ENCODE assay signal across 8 cellular contexts in the genomic region with DNA sequence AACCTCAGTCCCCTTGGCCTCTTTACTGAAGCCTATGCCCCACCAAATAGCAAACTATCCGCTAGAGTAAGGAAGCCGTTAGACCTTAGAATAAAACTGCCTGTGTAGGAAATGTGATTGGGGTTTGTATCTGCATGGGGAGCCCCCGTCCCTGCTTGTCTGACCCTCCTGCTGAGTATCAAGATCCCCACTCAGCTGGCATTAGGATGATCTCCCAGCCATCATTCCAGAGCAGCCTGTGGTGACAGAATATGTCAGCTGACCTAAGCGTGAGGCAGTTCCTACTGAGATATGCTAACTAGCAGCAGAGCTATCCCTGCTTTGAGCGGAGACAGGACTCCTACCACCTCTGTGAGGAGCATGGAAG. TPM values are rescaled to one million over a fixed set of nuclear protein-coding genes. Genes with fewer than 3 reads are reported as not detected.
A peak's percentile ranks its signal among the peaks of the same experiment; 100 is the strongest.
DNase-seq lines count a peak whose midpoint lies in the region; ATAC-seq and TF ChIP-seq lines count a peak whose summit lies in the region.

No MANE protein-coding gene starts in this region.

- H3K36me3 ChIP-seq in BLaER1 treated with 17β-estradiol and CSF1 and Interleukin-3, amounts not matched to agents 10 nM and 100 nM = peaks cover 9 to 37% (median 23%) of the 10 kb centered on the region in 11 experiments; a peak in 21 of 22 replicates
- peaks cover 25% of the 10 kb centered on the region; the same call in 1 of the 2 replicates for H3K36me3 ChIP-seq in KOPT-K1 (ENCODE audit: insufficient read depth, low read length)
- H3K36me3 ChIP-seq in esophagus squamous epithelium = peaks cover 0 to 23% (median 3%) of the 10 kb centered on the region in 3 donors
- peaks cover 0 to 20% (median 14%) of the 10 kb centered on the region in 3 donors for H3K36me3 ChIP-seq in tibial artery

- H3K4me2 ChIP-seq in BLaER1 treated with 17β-estradiol and CSF1 and Interleukin-3, amounts not matched to agents 10 nM and 100 nM = peak overlapping the region; percentile 81 to 100 (median 88)

- no peak for TF ChIP-seq POLR2A in esophagus squamous epithelium (IDR thresholded peaks at IDR 0.05)

- no peaks in the 10 kb centered on the region for H3K9me3 Mint-ChIP-seq in activated CD8-positive, alpha-beta T cell treated with anti-CD3 and anti-CD28 coated beads, Interleukin-2, amount 10 ng/mL, durations not matched to agents 7 days and 5 days (ENCODE audit: insufficient read depth)

- H3K27me3 ChIP-seq in BLaER1 treated with 17β-estradiol and CSF1 and Interleukin-3, amounts not matched to agents 10 nM and 100 nM = no peaks in the 10 kb centered on the region
- H3K27me3 ChIP-seq in esophagus squamous epithelium = no peaks in the 10 kb centered on the region
- no peaks in the 10 kb centered on the region for H3K27me3 ChIP-seq in mononuclear cell (ENCODE audit: insufficient read depth, low read length)
- H3K27me3 ChIP-seq in tibial artery = no peaks in the 10 kb centered on the region

- peaks cover 35 to 66% (median 47%) of the 10 kb centered on the region in 10 experiments for H3K4me1 ChIP-seq in BLaER1 treated with 17β-estradiol and CSF1 and Interleukin-3, amounts not matched to agents 10 nM and 100 nM
- H3K4me1 ChIP-seq in esophagus squamous epithelium (peaks cover 8 to 42% (median 15%) of the 10 kb centered on the region in 3 donors), mononuclear cell (ENCODE audit: insufficient read depth, low read length) (peaks cover 27% of the 10 kb centered on the region), tibial artery (peaks cover 0 to 22% (median 17%) of the 10 kb centered on the region in 4 donors)

- peak overlapping the region; percentile 99 for H3K4me3 Mint-ChIP-seq in activated CD8-positive, alpha-beta T cell treated with anti-CD3 and anti-CD28 coated beads, Interleukin-2, amount 10 ng/mL, durations not matched to agents 7 days and 5 days

- H3K27ac Mint-ChIP-seq in activated CD8-positive, alpha-beta T cell treated with anti-CD3 and anti-CD28 coated beads, Interleukin-2, amount 10 ng/mL, durations not matched to agents 7 days and 5 days = peak overlapping the region; percentile 99

- TF ChIP-seq CTCF in esophagus squamous epithelium (IDR thresholded peaks at IDR 0.05) (no peak), tibial artery (IDR thresholded peaks at IDR 0.05) (no peak)

- H3K4me1 Mint-ChIP-seq in activated CD8-positive, alpha-beta T cell treated with anti-CD3 and anti-CD28 coated beads, Interleukin-2, amount 10 ng/mL, durations not matched to agents 7 days and 5 days (ENCODE audit: low read depth) = peaks cover 31% of the 10 kb centered on the region

- peaks cover 0 to 36% (median 13%) of the 10 kb centered on the region in 11 experiments; a peak in 14 of 22 replicates for H4K20me1 ChIP-seq in BLaER1 treated with 17β-estradiol and CSF1 and Interleukin-3, amounts not matched to agents 10 nM and 100 nM

- H3K27me3 Mint-ChIP-seq in activated CD8-positive, alpha-beta T cell treated with anti-CD3 and anti-CD28 coated beads, Interleukin-2, amount 10 ng/mL, durations not matched to agents 7 days and 5 days (ENCODE audit: low read depth) = no peaks in the 10 kb centered on the region

- H3K9me3 ChIP-seq in BLaER1 treated with 17β-estradiol and CSF1 and Interleukin-3, amounts not matched to agents 10 nM and 100 nM (replicated peaks in 1 of 11) = no peaks in the 10 kb centered on the region
- H3K9me3 ChIP-seq in KOPT-K1 (ENCODE audit: insufficient read depth, low read length, poor library complexity, severe bottlenecking) (no peaks in the 10 kb centered on the region), esophagus squamous epithelium (no peaks in the 10 kb centered on the region), mononuclear cell (ENCODE audit: low read depth, low read length) (no peaks in the 10 kb centered on the region), tibial artery (no peaks in the 10 kb centered on the region)

- H3K9ac ChIP-seq in BLaER1 treated with 17β-estradiol and CSF1 and Interleukin-3, amounts not matched to agents 10 nM and 100 nM = peak overlapping the region; percentile 75 to 92 (median 86)

- WGBS in esophagus squamous epithelium, 2 donors = 0 to 10% methylated on average over 2 to 3 of the region's 5 CpGs

- H3K4me3 ChIP-seq in BLaER1 treated with 17β-estradiol and CSF1 and Interleukin-3, amounts not matched to agents 10 nM and 100 nM = peak overlapping the region; percentile 71 to 94 (median 88)
- H3K4me3 ChIP-seq in esophagus squamous epithelium (peak overlapping the region; percentile 70 to 96 (median 82)), mononuclear cell (ENCODE audit: low read length) (peak overlapping the region; percentile 83), tibial artery (peak overlapping the region; percentile 79 to 89)

- intact Hi-C loops in esophagus squamous epithelium (cut with DNase I) (no loop called here), tibial artery (cut with DNase I; ENCODE audit: low total_unique reads) (loop anchor here (5.0 kb wide), 1 partner anchor 47 kb away; no protein-coding TSS in a partner anchor)

- peak; percentile 10 for ATAC-seq in GM18870 (IDR thresholded peaks at IDR 0.05; ENCODE audit: unreplicated experiment)
- ATAC-seq in activated CD8-positive, alpha-beta T cell treated with anti-CD3 and anti-CD28 coated beads, Interleukin-2, amount 10 ng/mL, durations not matched to agents 7 days and 5 days = peak; percentile 25

- CTCF ChIA-PET in activated CD8-positive, alpha-beta T cell treated with anti-CD3 and anti-CD28 coated beads, Interleukin-2, amount 10 ng/mL, durations not matched to agents 7 days and 5 days (lab: Charles Lee) = interaction anchor here (0.6 to 2.1 kb wide), 15 partner anchors 13 to 199 kb away, joined by 3 to 13 read pairs (median 4); partner anchors contain the start of genes CARMIL2, CTCF, RANBP10 and TSNAXIP1

- peak; percentile 46 for DNase-seq in activated CD8-positive, alpha-beta T cell treated with anti-CD3 and anti-CD28 coated beads, Interleukin-2, amount 10 ng/mL, durations not matched to agents 7 days and 5 days
- no peak for DNase-seq in esophagus squamous epithelium (lab: John Stamatoyannopoulos, UW)
- peak in 1 of 2 donors; percentile 47 for DNase-seq in tibial artery
- no peak for DNase-seq in NCI-H2029 treated with DMSO at 0.1 percent for 48 hours (lab: John Stamatoyannopoulos, UW)

- H3K36me3 Mint-ChIP-seq in activated CD8-positive, alpha-beta T cell treated with anti-CD3 and anti-CD28 coated beads, Interleukin-2, amount 10 ng/mL, durations not matched to agents 7 days and 5 days (ENCODE audit: low read depth) = peaks cover 7% of the 10 kb centered on the region

- POLR2A ChIA-PET in activated CD8-positive, alpha-beta T cell treated with anti-CD3 and anti-CD28 coated beads, Interleukin-2, amount 10 ng/mL, durations not matched to agents 7 days and 5 days (lab: Charles Lee) = interaction anchor here (0.6 to 2.3 kb wide), 15 partner anchors 9 to 375 kb away, joined by 3 to 10 read pairs (median 4); partner anchors contain the start of genes RANBP10 and TSNAXIP1

- H3K27ac ChIP-seq in BLaER1 treated with 17β-estradiol and CSF1 and Interleukin-3, amounts not matched to agents 10 nM and 100 nM = peak overlapping the region; percentile 79 to 95 (median 86)
- H3K27ac ChIP-seq in KOPT-K1 (ENCODE audit: low read depth, low read length, poor library complexity, severe bottlenecking) (peak overlapping the region; percentile 94), esophagus squamous epithelium (peak overlapping the region; percentile 74 to 90 (median 88)), tibial artery (peak overlapping the region; percentile 87 to 90)

RNA-seq across cellular contexts. Expression of gene GFOD2, which starts 0.6 kb away (rescaled TPM):
- total RNA-seq in activated CD8-positive, alpha-beta T cell treated with anti-CD3 and anti-CD28 coated beads, Interleukin-2, amount 10 ng/mL, durations not matched to agents 7 days and 5 days = 10 to 100 TPM; 12.5 to 14.0 TPM
- total RNA-seq in esophagus squamous epithelium (10 to 100 TPM; 26.1 to 63.3 (median 37.3) TPM), mononuclear cell (2.0 TPM)

RNA-seq across cellular contexts. Expression of gene C16orf86, which starts 53.1 kb away (rescaled TPM):
- total RNA-seq in activated CD8-positive, alpha-beta T cell treated with anti-CD3 and anti-CD28 coated beads, Interleukin-2, amount 10 ng/mL, durations not matched to agents 7 days and 5 days = 1 to 10 TPM; 2.3 to 2.5 TPM
- total RNA-seq in esophagus squamous epithelium = 1 to 10 TPM in 3 of 4 donors, not detected in 1; 1.1 to 3.1 (median 2.4) TPM
- total RNA-seq in mononuclear cell = 6.8 TPM

RNA-seq across cellular contexts. Expression of gene ENKD1, which starts 53.2 kb away (rescaled TPM):
- 1 to 10 TPM; 7.0 TPM for total RNA-seq in activated CD8-positive, alpha-beta T cell treated with anti-CD3 and anti-CD28 coated beads, Interleukin-2, amount 10 ng/mL, durations not matched to agents 7 days and 5 days
- total RNA-seq in esophagus squamous epithelium (10 to 100 TPM in 3 of 4 donors, 1 to 10 TPM in 1; 6.1 to 12.9 (median 12.2) TPM), mononuclear cell (3.0 TPM)

RNA-seq across cellular contexts. Expression of gene PARD6A, which starts 59.0 kb away (rescaled TPM):
- 10 to 100 TPM; 13.2 to 14.7 TPM for total RNA-seq in activated CD8-positive, alpha-beta T cell treated with anti-CD3 and anti-CD28 coated beads, Interleukin-2, amount 10 ng/mL, durations not matched to agents 7 days and 5 days
- total RNA-seq in esophagus squamous epithelium (1 to 10 TPM; 1.1 to 2.3 (median 2.1) TPM), mononuclear cell (3.0 TPM)

RNA-seq across cellular contexts. Expression of gene ACD, which starts 59.7 kb away (rescaled TPM):
- 10 to 100 TPM; 51.4 to 51.6 TPM for total RNA-seq in activated CD8-positive, alpha-beta T cell treated with anti-CD3 and anti-CD28 coated beads, Interleukin-2, amount 10 ng/mL, durations not matched to agents 7 days and 5 days
- total RNA-seq in esophagus squamous epithelium (10 to 100 TPM in 2 of 4 donors, 1 to 10 TPM in 2; 5.7 to 18.7 (median 8.8) TPM), mononuclear cell (12.7 TPM)
